ENCODE assay signal across 10 cellular contexts in genomic region chr6:113464959-113465358, GRCh38.
DNase-seq lines count a peak whose midpoint lies in the region; ATAC-seq and TF ChIP-seq lines count a peak whose summit lies in the region.
"Had no signal": no experiment of that assay in that cellular context is flagged by ENCODE, and none has a peak within 500 bp of the region (broad histone marks: within the 10 kb centered on the region; RNA-seq: fewer than 3 reads in every experiment).

No MANE protein-coding gene starts in this region.

- CTCF ChIA-PET in A673 (lab: Charles Lee): no interaction called here

- ATAC-seq in HG03045 (IDR thresholded peaks at IDR 0.05; ENCODE audit: unreplicated experiment): no peak

- H3K9me3 ChIP-seq in A673 (ENCODE audit: low read depth, low read length, poor library complexity, severe bottlenecking): no peaks in the 10 kb centered on the region

- H3K27ac ChIP-seq in A673 (ENCODE audit: low read depth, low read length, poor library complexity, severe bottlenecking) (no peak overlapping the region), caudate nucleus (ENCODE audit: low read depth, low read length) (no peak overlapping the region)
- H3K27ac ChIP-seq: SK-N-MC had no signal

- H3K27me3 ChIP-seq in A673 (replicated peaks; ENCODE audit: insufficient read depth, low read depth, low read length, poor library complexity): no peaks in the 10 kb centered on the region

- POLR2A ChIA-PET in A673 (lab: Charles Lee; ENCODE audit: low non-redundant PET): no interaction called here

- BruUV-seq in A673 (replicated peaks; lab: Mats Ljungman, UMichigan): no TSS peak

- DNase-seq in A673 (ENCODE audit: low spot score) (peak; percentile 32), HS-5 (ENCODE audit: low read depth) (peak; percentile 68), SKM-1 (lab: John Stamatoyannopoulos, UW; ENCODE audit: unreplicated experiment) (peak; percentile 36), foreskin melanocyte (peak; percentile 49), caudate nucleus (lab: John Stamatoyannopoulos, UW) (no peak), mucosa of gallbladder (ENCODE audit: low spot score) (no peak), T-helper 9 cell (no peak)
- DNase-seq: hippocampal formation had no signal

- intact Hi-C loops in A673 (cut with micrococcal nuclease; ENCODE audit: unreplicated experiment): no loop called here

- no peak overlapping the region for H3K4me3 ChIP-seq in A673 (ENCODE audit: low read depth, low read length, poor library complexity, severe bottlenecking)
- H3K4me3 ChIP-seq: SK-N-MC had no signal

- H3K36me3 ChIP-seq in A673 (ENCODE audit: insufficient read depth, low read length, poor library complexity, severe bottlenecking): no peaks in the 10 kb centered on the region

- no peaks in the 10 kb centered on the region for H3K4me1 ChIP-seq in A673 (ENCODE audit: insufficient read depth, low read length, poor library complexity, severe bottlenecking)

- TF ChIP-seq CTCF in A673 (conservative IDR thresholded peaks at IDR 0.05; ENCODE audit: low read depth, low read length): no peak

Comparison
In these comparisons a context has a peak if more than half of its experiments do, and no peak if none do; other contexts are left out.
1. DNase-seq: peak in A673 (single experiment), HS-5 (single experiment), SKM-1 (single experiment) and foreskin melanocyte (single experiment); none in caudate nucleus (0 of 61), mucosa of gallbladder (single experiment) and T-helper 9 cell (single experiment).